Comparison of ENCODE assay signal across 1 cellular context in genomic region chr20:5349448-5349847, GRCh38.
TF ChIP-seq lines count a peak whose summit lies in the region.

No MANE protein-coding gene starts in this region.

TF ChIP-seq in GM23338, 12 proteins besides CTCF, POLR2A, EP300 and RAD21 (continued from another document):
- TF ChIP-seq ZNF462 (CRISPR knock-in tag; IDR thresholded peaks at IDR 0.05): no peak
- TF ChIP-seq POLR2AphosphoS5 (IDR thresholded peaks at IDR 0.05; ENCODE audit: low read depth): no peak
- TF ChIP-seq EZH2phosphoT487 (IDR thresholded peaks at IDR 0.05; ENCODE audit: unreplicated experiment): no peak
- TF ChIP-seq ZNF114 (CRISPR knock-in tag; IDR thresholded peaks at IDR 0.05): no peak
- TF ChIP-seq REST (IDR thresholded peaks at IDR 0.05; ENCODE audit: unreplicated experiment): no peak
